In genomic region chr12:89194683-89195082, GRCh38 we compare ENCODE assay signal across 21 cellular contexts.
"Had no signal": no experiment of that assay in that cellular context is flagged by ENCODE, and none has a peak within 500 bp of the region (broad histone marks: within the 10 kb centered on the region; RNA-seq: fewer than 3 reads in every experiment).

No MANE protein-coding gene starts in this region.

- H2AFZ ChIP-seq: neural progenitor cell, parathyroid adenoma had no signal

- H3K9me3 ChIP-seq: right lobe of liver, suprapubic skin had no signal

- ATAC-seq: effector memory CD8-positive, alpha-beta T cell; gastrocnemius medialis; left ventricle myocardium superior; lower lobe of right lung; stimulated activated naive CD8-positive, alpha-beta T cell treated with anti-CD3 and anti-CD28 coated beads, Interleukin-15, amount 100 ng/mL, for 72 hours; upper lobe of right lung had no signal

- DNase-seq: cortex of kidney; effector memory CD8-positive, alpha-beta T cell; gastrocnemius medialis; head of caudate nucleus; left ventricle myocardium superior; lower lobe of right lung; right lobe of liver; small intestine; stimulated activated CD4-positive, alpha-beta T cell treated with anti-CD3 and anti-CD28 coated beads, Interleukin-15, amount 100 ng/mL, for 24 hours; stimulated activated CD4-positive, alpha-beta T cell treated with anti-CD3 and anti-CD28 coated beads, Interleukin-2, amount 100 ng/mL, for 48 hours; stimulated activated CD8-positive, alpha-beta memory T cell treated with anti-CD3 and anti-CD28 coated beads, Interleukin-4, amount 100 ng/mL, for 48 hours; stimulated activated naive CD4-positive, alpha-beta T cell; stimulated activated naive CD8-positive, alpha-beta T cell treated with anti-CD3 and anti-CD28 coated beads, Interleukin-15, amount 100 ng/mL, for 72 hours; transverse colon; upper lobe of right lung; uterus had no signal

- H3K9ac ChIP-seq: neural progenitor cell, parathyroid adenoma had no signal

- H3K4me3 ChIP-seq: gastrocnemius medialis, lower lobe of right lung, neural progenitor cell, right lobe of liver, suprapubic skin, transverse colon, upper lobe of right lung, uterus had no signal

- H3K4me2 ChIP-seq: neural progenitor cell had no signal

- H3K36me3 ChIP-seq: gastrocnemius medialis, lower lobe of right lung, neural progenitor cell, right lobe of liver, suprapubic skin, transverse colon, upper lobe of right lung, uterus had no signal

- H3K27ac ChIP-seq: gastrocnemius medialis, lower lobe of right lung, neural progenitor cell, parathyroid adenoma, right lobe of liver, suprapubic skin, transverse colon, upper lobe of right lung, uterus had no signal

- H3K79me2 ChIP-seq: parathyroid adenoma had no signal

- FAIRE-seq: endometrium, keratinocyte, small intestine had no signal

- H3K27me3 ChIP-seq: gastrocnemius medialis, neural progenitor cell, right lobe of liver, suprapubic skin, transverse colon, upper lobe of right lung, uterus had no signal

- H3K4me1 ChIP-seq: gastrocnemius medialis, lower lobe of right lung, neural progenitor cell, parathyroid adenoma, right lobe of liver, suprapubic skin, transverse colon, upper lobe of right lung, uterus had no signal
